ENCODE assay signal across 26 cellular contexts in genomic region chr6:72290620-72291019, GRCh38.
"Had no signal": no experiment of that assay in that cellular context is flagged by ENCODE, and none has a peak within 500 bp of the region (broad histone marks: within the 10 kb centered on the region; RNA-seq: fewer than 3 reads in every experiment).

No MANE protein-coding gene starts in this region.

- H3K4me3 Mint-ChIP-seq: effector memory CD8-positive, alpha-beta T cell; immature natural killer cell; natural killer cell; neural progenitor cell; stimulated activated effector memory CD8-positive, alpha-beta T cell treated with anti-CD3 and anti-CD28 coated beads, Interleukin-12 subunit alpha, Interleukin-12 subunit beta, amount 100 ng/mL, for 72 hours; type B pancreatic cell had no signal

- ATAC-seq: effector memory CD8-positive, alpha-beta T cell; left ventricle myocardium superior; lower lobe of right lung; natural killer cell; sciatic nerve; stimulated activated effector memory CD8-positive, alpha-beta T cell treated with anti-CD3 and anti-CD28 coated beads, Interleukin-12 subunit alpha, Interleukin-12 subunit beta, amount 100 ng/mL, for 72 hours; stimulated activated naive CD8-positive, alpha-beta T cell treated with anti-CD3 and anti-CD28 coated beads, Interleukin-15, Interleukin-2, amounts not matched to agents 100 U/mL and 50 U/mL, for 24 hours had no signal

- H3K4me3 ChIP-seq: esophagus squamous epithelium, lower lobe of right lung, neural progenitor cell, prostate gland, right atrium auricular region, smooth muscle cell, testis, tibial artery had no signal

- H3K27ac ChIP-seq: esophagus squamous epithelium, lower lobe of right lung, neural progenitor cell, parathyroid adenoma, prostate gland, right atrium auricular region, testis, tibial artery had no signal

- H3K4me1 Mint-ChIP-seq: immature natural killer cell; natural killer cell; stimulated activated effector memory CD8-positive, alpha-beta T cell treated with anti-CD3 and anti-CD28 coated beads, Interleukin-12 subunit alpha, Interleukin-12 subunit beta, amount 100 ng/mL, for 72 hours had no signal

- H3K79me2 ChIP-seq: parathyroid adenoma had no signal

- H3K36me3 Mint-ChIP-seq: immature natural killer cell; natural killer cell; neural progenitor cell; stimulated activated effector memory CD8-positive, alpha-beta T cell treated with anti-CD3 and anti-CD28 coated beads, Interleukin-12 subunit alpha, Interleukin-12 subunit beta, amount 100 ng/mL, for 72 hours; type B pancreatic cell had no signal

- H3K36me3 ChIP-seq: esophagus squamous epithelium, lower lobe of right lung, neural progenitor cell, prostate gland, right atrium auricular region, tibial artery had no signal

- H2AFZ ChIP-seq: neural progenitor cell, parathyroid adenoma had no signal

- H3K4me2 ChIP-seq: neural progenitor cell, smooth muscle cell had no signal

- H3K4me1 ChIP-seq: esophagus squamous epithelium, lower lobe of right lung, neural progenitor cell, parathyroid adenoma, prostate gland, right atrium auricular region, testis had no signal

- DNase-seq: cortex of kidney; effector memory CD8-positive, alpha-beta T cell; erythroblast; esophagus squamous epithelium; foreskin melanocyte; glutamatergic neuron; hypothalamus; immature natural killer cell; islet precursor cell; left ventricle myocardium superior; lower lobe of right lung; natural killer cell; stimulated activated CD4-positive, alpha-beta T cell treated with anti-CD3 and anti-CD28 coated beads, Interleukin-2, amount 100 ng/mL, for 24 hours; stimulated activated CD4-positive, alpha-beta T cell treated with anti-CD3 and anti-CD28 coated beads, Interleukin-4, amount 100 ng/mL, for 24 hours; stimulated activated naive CD8-positive, alpha-beta T cell treated with anti-CD3 and anti-CD28 coated beads, Interleukin-15, Interleukin-2, amounts not matched to agents 100 U/mL and 50 U/mL, for 24 hours; substantia nigra; testis had no signal

- H3K27me3 ChIP-seq: esophagus squamous epithelium, neural progenitor cell, right atrium auricular region, testis, tibial artery had no signal

- H3K27me3 Mint-ChIP-seq: effector memory CD8-positive, alpha-beta T cell; type B pancreatic cell had no signal

- H3K9me3 Mint-ChIP-seq: neural progenitor cell, type B pancreatic cell had no signal

- H3K27ac Mint-ChIP-seq: effector memory CD8-positive, alpha-beta T cell; immature natural killer cell; natural killer cell; neural progenitor cell; stimulated activated effector memory CD8-positive, alpha-beta T cell treated with anti-CD3 and anti-CD28 coated beads, Interleukin-12 subunit alpha, Interleukin-12 subunit beta, amount 100 ng/mL, for 72 hours; type B pancreatic cell had no signal

- H3K9me3 ChIP-seq: esophagus squamous epithelium, lower lobe of right lung, prostate gland, right atrium auricular region, testis, tibial artery had no signal
